Comparison of ENCODE assay signal across 1 cellular context in genomic region chr9:28212979-28213378, GRCh38.
A peak's percentile ranks its signal among the peaks of the same experiment; 100 is the strongest.
TF ChIP-seq lines count a peak whose summit lies in the region.

No MANE protein-coding gene starts in this region.

TF ChIP-seq in SK-N-SH, 30 proteins besides CTCF, POLR2A, EP300 and RAD21 (continued from another document):
- TF ChIP-seq FOSL2 (IDR thresholded peaks at IDR 0.05; ENCODE audit: borderline replicate concordance, low read depth) (peak; percentile 91), IRF3 (IDR thresholded peaks at IDR 0.05; ENCODE audit: low read depth, low read length) (no peak), ZBTB33 (IDR thresholded peaks at IDR 0.05; ENCODE audit: borderline replicate concordance, low read depth) (no peak)
